15 cellular contexts compared by ENCODE assay signal in genomic region chr4:87209182-87209581, GRCh38. TPM values are rescaled to one million over a fixed set of nuclear protein-coding genes. Genes with fewer than 3 reads are reported as not detected.
DNase-seq lines count a peak whose midpoint lies in the region; ATAC-seq, FAIRE-seq and TF ChIP-seq lines count a peak whose summit lies in the region.
"Had no signal": no experiment of that assay in that cellular context is flagged by ENCODE, and none has a peak within 500 bp of the region (broad histone marks: within the 10 kb centered on the region; RNA-seq: fewer than 3 reads in every experiment).

No MANE protein-coding gene starts in this region.

- no peaks in the 10 kb centered on the region for H3K27me3 Mint-ChIP-seq in naive thymus-derived CD4-positive, alpha-beta T cell

- H3F3A ChIP-seq in GM23248 (ENCODE audit: insufficient read depth) = no peaks in the 10 kb centered on the region

- H3K9me2 ChIP-seq in GM23248 (ENCODE audit: insufficient read depth) = no peaks in the 10 kb centered on the region

- DNase-seq in GM23248 (peak; percentile 27), NB4 (ENCODE audit: low read depth) (peak; percentile 25), left cardiac atrium (no peak), stomach (no peak), pons (ENCODE audit: low spot score) (no peak), HepG2 (ENCODE audit: low spot score) (no peak)
- DNase-seq in naive thymus-derived CD4-positive, alpha-beta T cell = no peak
- DNase-seq: islet precursor cell; stimulated activated CD4-positive, alpha-beta T cell treated with anti-CD3 and anti-CD28 coated beads, Interleukin-2, amount 100 ng/mL, for 24 hours had no signal

- in situ Hi-C loops in GM23248 (cut with MboI) (no loop called here), HepG2 (cut with HindIII; ENCODE audit: extremely low pct_ligation_motif_present, low pct_unique_long_range_greater_than_20kb) (no loop called here)

- no peak for TF ChIP-seq EP300 in stomach (IDR thresholded peaks at IDR 0.05)
- no peak for TF ChIP-seq EP300 in HepG2 (IDR thresholded peaks at IDR 0.05; ENCODE audit: low read depth in 2 of 2, low read length in 2 of 2)
- TF ChIP-seq EP300 in HepG2 (CRISPR knock-in tag; IDR thresholded peaks at IDR 0.05; ENCODE audit: borderline replicate concordance) = no peak

- CTCF ChIA-PET in naive thymus-derived CD4-positive, alpha-beta T cell (lab: Charles Lee) = interaction anchor here (0.5 to 1.6 kb wide), 3 partner anchors 58 to 1005 kb away, joined by 3 read pairs; no protein-coding TSS in a partner anchor
- CTCF ChIA-PET in HepG2 (lab: Yijun Ruan, JAX; ENCODE audit: low intra/inter-chr PET ratio, low total read pairs) = no interaction called here

- H3K27ac ChIP-seq in GM23248 (peak overlapping the region; percentile 14; the same call in 1 of the 2 replicates), stomach (peak overlapping the region in 2 of 5 donors; percentile 49 to 58), HepG2 (ENCODE audit: extremely low read length, insufficient read depth, low read length) (no peak overlapping the region)
- no peak overlapping the region for H3K27ac ChIP-seq in naive thymus-derived CD4-positive, alpha-beta T cell (ENCODE audit: low read depth, low read length)
- H3K27ac ChIP-seq: BLaER1, uterus had no signal

- intact Hi-C loops in naive thymus-derived CD4-positive, alpha-beta T cell (cut with micrococcal nuclease) = loop anchor here in 1 of 2 donors (1.0 kb wide), 1 partner anchor 10 kb away; no protein-coding TSS in a partner anchor
- intact Hi-C loops in left cardiac atrium (cut with DNase I) (no loop called here), stomach (cut with DNase I; ENCODE audit: low total_unique reads) (no loop called here), HepG2 (cut with micrococcal nuclease; ENCODE audit: unreplicated experiment) (no loop called here)

- peak overlapping the region; percentile 95 for H2AFZ ChIP-seq in GM23248
- H2AFZ ChIP-seq in HepG2 (ENCODE audit: low read length) = no peak overlapping the region

- H3K27ac Mint-ChIP-seq in naive thymus-derived CD4-positive, alpha-beta T cell = peak overlapping the region in 7 of 9 donors; percentile 6 to 79 (median 38)
- H3K27ac Mint-ChIP-seq: activated naive CD4-positive, alpha-beta T cell treated with anti-CD3 and anti-CD28 coated beads for 36 hours had no signal

- H3K9me3 Mint-ChIP-seq in naive thymus-derived CD4-positive, alpha-beta T cell = peaks cover 0 to 7% (median 1%) of the 10 kb centered on the region in 11 donors
- H3K9me3 Mint-ChIP-seq: activated naive CD4-positive, alpha-beta T cell treated with anti-CD3 and anti-CD28 coated beads for 36 hours had no signal

- TF ChIP-seq RAD21 in HepG2 (CRISPR knock-in tag; IDR thresholded peaks at IDR 0.05) = no peak

- H3K4me2 ChIP-seq in GM23248 (ENCODE audit: unreplicated experiment) (peak overlapping the region; percentile 81), HepG2 (ENCODE audit: low read depth, low read length) (no peak overlapping the region)
- H3K4me2 ChIP-seq: BLaER1 had no signal

- peaks cover 4 to 27% (median 20%) of the 10 kb centered on the region in 5 donors for H3K36me3 Mint-ChIP-seq in naive thymus-derived CD4-positive, alpha-beta T cell

- H3K4me1 Mint-ChIP-seq in naive thymus-derived CD4-positive, alpha-beta T cell = peaks cover 5 to 49% (median 32%) of the 10 kb centered on the region in 7 donors

- TF ChIP-seq CTCF in NB4 (IDR thresholded peaks at IDR 0.05; ENCODE audit: low read depth, low read length) (no peak), stomach (IDR thresholded peaks at IDR 0.05) (no peak), HepG2 (CRISPR knock-in tag; IDR thresholded peaks at IDR 0.05) (no peak)

- peak overlapping the region; percentile 67 for H3K4me3 ChIP-seq in GM23248
- peak overlapping the region; percentile 59 for H3K4me3 ChIP-seq in NB4 (ENCODE audit: low read depth, low read length)
- no peak overlapping the region for H3K4me3 ChIP-seq in naive thymus-derived CD4-positive, alpha-beta T cell (ENCODE audit: low read length)
- no peak overlapping the region for H3K4me3 ChIP-seq in stomach
- no peak overlapping the region for H3K4me3 ChIP-seq in HepG2 (replicated peaks in 1 of 3; ENCODE audit: insufficient read depth in 1 of 3, low read depth in 2 of 3, low read length in 3 of 3)
- H3K4me3 ChIP-seq: BLaER1, gastrocnemius medialis, uterus had no signal

- H3K36me3 ChIP-seq in GM23248 (ENCODE audit: low read depth) = no peaks in the 10 kb centered on the region
- no peaks in the 10 kb centered on the region for H3K36me3 ChIP-seq in naive thymus-derived CD4-positive, alpha-beta T cell (ENCODE audit: control insufficient read depth in 2 of 3, insufficient read depth in 3 of 3, low read length in 3 of 3)
- H3K36me3 ChIP-seq in stomach = peaks cover 0 to 5% (median 0%) of the 10 kb centered on the region in 4 donors
- H3K36me3 ChIP-seq in HepG2 (replicated peaks in 1 of 2; ENCODE audit: control insufficient read depth in 1 of 2, insufficient read depth in 2 of 2, low read length in 2 of 2) = no peaks in the 10 kb centered on the region
- H3K36me3 ChIP-seq: gastrocnemius medialis, uterus had no signal

- H3K4me3 Mint-ChIP-seq in naive thymus-derived CD4-positive, alpha-beta T cell = peak overlapping the region in 8 of 10 donors; percentile 37 to 78 (median 70)

- H3K27me3 ChIP-seq in GM23248 (replicated peaks; ENCODE audit: insufficient read depth) (no peaks in the 10 kb centered on the region), stomach (no peaks in the 10 kb centered on the region), HepG2 (ENCODE audit: control insufficient read depth in 1 of 2, insufficient read depth in 2 of 2, low read length in 2 of 2) (no peaks in the 10 kb centered on the region)
- no peaks in the 10 kb centered on the region for H3K27me3 ChIP-seq in naive thymus-derived CD4-positive, alpha-beta T cell (ENCODE audit: control insufficient read depth in 2 of 2, insufficient read depth in 2 of 2, low read length in 2 of 2)
- H3K27me3 ChIP-seq: BLaER1, gastrocnemius medialis, uterus had no signal

- peaks cover 59% of the 10 kb centered on the region for H3K79me2 ChIP-seq in GM23248 (ENCODE audit: insufficient read depth)
- H3K79me2 ChIP-seq in HepG2 (ENCODE audit: insufficient read depth, low read length) = peaks cover 38% of the 10 kb centered on the region

- POLR2A ChIA-PET in naive thymus-derived CD4-positive, alpha-beta T cell (lab: Charles Lee) = interaction anchor here (1.9 kb wide), 1 partner anchor 10 kb away, joined by 9 read pairs; no protein-coding TSS in a partner anchor
- POLR2A ChIA-PET in HepG2 (lab: Yijun Ruan, JAX) = no interaction called here

- peak overlapping the region; percentile 61 for H3K9ac ChIP-seq in GM23248
- no peak overlapping the region for H3K9ac ChIP-seq in HepG2 (ENCODE audit: insufficient read depth, low read depth, low read length)
- H3K9ac ChIP-seq: BLaER1 had no signal

- H4K20me1 ChIP-seq in GM23248 (ENCODE audit: insufficient read depth) (no peaks in the 10 kb centered on the region), HepG2 (ENCODE audit: insufficient read depth, low read length) (no peaks in the 10 kb centered on the region; the same call in 1 of the 2 replicates)

- WGBS in GM23248 (ENCODE audit: low coverage in 1 of 2, low lambda C conversion rate in 2 of 2, missing lambda C conversion rate in 2 of 2), 2 experiments = 9 to 11% methylated on average over 3 of the region's 3 CpGs
- WGBS in stomach, 5 donors = 77 to 92% (median 82%) methylated on average over 3 of the region's 3 CpGs
- WGBS in HepG2 (ENCODE audit: low lambda C conversion rate) = 91% methylated on average over 3 of the region's 3 CpGs

- ATAC-seq in GM18502 (IDR thresholded peaks at IDR 0.05; ENCODE audit: poor library complexity, unreplicated experiment) (peak; percentile 17), left cardiac atrium (no peak), HepG2 (no peak)
- no peak for ATAC-seq in naive thymus-derived CD4-positive, alpha-beta T cell

- H3K4me1 ChIP-seq in GM23248 (ENCODE audit: insufficient read depth) (peaks cover 9% of the 10 kb centered on the region; the same call in 1 of the 2 replicates), stomach (peaks cover 0 to 43% (median 12%) of the 10 kb centered on the region in 4 donors), HepG2 (ENCODE audit: insufficient read depth, low read length) (no peaks in the 10 kb centered on the region)
- no peaks in the 10 kb centered on the region for H3K4me1 ChIP-seq in naive thymus-derived CD4-positive, alpha-beta T cell (ENCODE audit: control insufficient read depth in 2 of 2, insufficient read depth in 2 of 2, low read length in 2 of 2)

- no peak for TF ChIP-seq POLR2A in NB4 (IDR thresholded peaks at IDR 0.05; ENCODE audit: extremely low read depth, insufficient read length)
- no peak for TF ChIP-seq POLR2A in stomach (IDR thresholded peaks at IDR 0.05)
- TF ChIP-seq POLR2A in HepG2 (IDR thresholded peaks at IDR 0.05; ENCODE audit: insufficient read depth in 1 of 2, low read depth in 2 of 2, low read length in 2 of 2) = no peak

- no peak for FAIRE-seq in HepG2 (lab: Jason Lieb, UNC)
- FAIRE-seq: TTC549 had no signal

- BruUV-seq in HepG2 (replicated peaks; lab: Mats Ljungman, UMichigan) = no TSS peak

- no peaks in the 10 kb centered on the region for H3K9me3 ChIP-seq in GM23248 (ENCODE audit: low read depth)
- H3K9me3 ChIP-seq in naive thymus-derived CD4-positive, alpha-beta T cell (ENCODE audit: control insufficient read depth in 2 of 3, low read length in 3 of 3) = no peaks in the 10 kb centered on the region
- H3K9me3 ChIP-seq in stomach = no peaks in the 10 kb centered on the region
- H3K9me3 ChIP-seq in HepG2 (ENCODE audit: low read length) = no peaks in the 10 kb centered on the region
- H3K9me3 ChIP-seq: gastrocnemius medialis, uterus had no signal

RNA-seq across cellular contexts. Expression of gene KLHL8, which starts 11.2 kb away (rescaled TPM):
- total RNA-seq in GM23248 (2014; rRNA removed; shearing (Covaris generic)) = 6.7 and 7.9 TPM in 2 replicates
- polyA plus RNA-seq in GM23248 (2016; fragmentation: Nextera tagmentation; extraction: Ambion mirVana) (7.5 and 7.8 TPM in 2 replicates), stomach (1 to 10 TPM; 2.1 to 5.0 (median 3.4) TPM), HepG2 (2011; rRNA removed) (2.6 and 2.8 TPM in 2 replicates)
- 10 to 100 TPM; 10.9 to 15.7 (median 11.6) TPM for total RNA-seq in naive thymus-derived CD4-positive, alpha-beta T cell
- 10 to 100 TPM in 1 of 2 donors, 1 to 10 TPM in 1; 9.7 to 11.5 TPM for polyA plus RNA-seq in naive thymus-derived CD4-positive, alpha-beta T cell
- total RNA-seq in left cardiac atrium (10 to 100 TPM; 10.6 to 11.8 TPM), stomach (100 to 1,000 TPM in 1 of 5 donors, 10 to 100 TPM in 3, 1 to 10 TPM in 1; 8.7 to 107 (median 16.9) TPM), HepG2 (2016; rRNA removed; fragmentation: Illumina TruSeq; extraction: Trizol) (11.7 and 18.4 TPM in 2 replicates)
- total RNA-seq in HepG2 (2016; cell fraction: cytosol; rRNA removed; fragmentation: Illumina TruSeq; extraction: Trizol; ENCODE audit: low read depth) = 29.5 and 30.8 TPM in 2 replicates
- total RNA-seq in HepG2 (2016; cell fraction: insoluble cytoplasmic fraction; rRNA removed; fragmentation: Illumina TruSeq; extraction: Trizol) = 12.4 and 16.0 TPM in 2 replicates
- 21.3 and 27.0 TPM in 2 replicates for total RNA-seq in HepG2 (2016; cell fraction: membrane; rRNA removed; fragmentation: Illumina TruSeq; extraction: Trizol)
- total RNA-seq in HepG2 (2016; cell fraction: nucleus; rRNA removed; fragmentation: Illumina TruSeq; extraction: Trizol) = 10.2 and 11.7 TPM in 2 replicates
- polyA plus RNA-seq in HepG2 (2011; cell fraction: cytosol; rRNA removed) = 1.7 and 3.5 TPM in 2 replicates
- 1.6 TPM in 2 replicates for polyA plus RNA-seq in HepG2 (2011; cell fraction: nucleus; rRNA removed)
- 7.8 and 8.3 TPM in 2 replicates for polyA plus RNA-seq in HepG2 (2012)
- polyA plus RNA-seq in HepG2 (2016; cell fraction: cytosol; fragmentation: Illumina TruSeq; extraction: Trizol; ENCODE audit: low read depth) = 0.57 and 0.74 TPM in 2 replicates
- 13.1 and 14.9 TPM in 2 replicates for polyA plus RNA-seq in HepG2 (2016; cell fraction: insoluble cytoplasmic fraction; fragmentation: Illumina TruSeq; extraction: Trizol; ENCODE audit: low read depth)
- polyA plus RNA-seq in HepG2 (2016; cell fraction: membrane; fragmentation: Illumina TruSeq; extraction: Trizol; ENCODE audit: low read depth) = 2.8 and 3.1 TPM in 2 replicates
- 6.6 and 6.7 TPM in 2 replicates for polyA plus RNA-seq in HepG2 (2016; cell fraction: nucleus; fragmentation: Illumina TruSeq; extraction: Trizol; ENCODE audit: insufficient read depth, low read depth)
- 6.6 and 12.6 TPM in 2 replicates for polyA minus RNA-seq in HepG2 (2011; rRNA and poly(A)+ RNA removed; ENCODE audit: low replicate concordance)
- 8.1 and 10.3 TPM in 2 replicates for polyA minus RNA-seq in HepG2 (2011; cell fraction: cytosol; rRNA and poly(A)+ RNA removed)
- 12.7 and 12.9 TPM in 2 replicates for polyA minus RNA-seq in HepG2 (2011; cell fraction: nucleus; rRNA and poly(A)+ RNA removed)

Comparison
In these comparisons a context has a peak if more than half of its experiments do, and no peak if none do; other contexts are left out.
1. DNase-seq: peak in GM23248 (single experiment) and NB4 (single experiment); none in naive thymus-derived CD4-positive, alpha-beta T cell (0 of 9), left cardiac atrium (single experiment), stomach (single experiment), pons (single experiment) and HepG2 (single experiment).
2. H3K4me3 ChIP-seq: peak in GM23248 (single experiment) and NB4 (single experiment); none in naive thymus-derived CD4-positive, alpha-beta T cell (single experiment), stomach (0 of 4) and HepG2 (0 of 3).